ENCODE assay signal across 19 cellular contexts in the genomic region with DNA sequence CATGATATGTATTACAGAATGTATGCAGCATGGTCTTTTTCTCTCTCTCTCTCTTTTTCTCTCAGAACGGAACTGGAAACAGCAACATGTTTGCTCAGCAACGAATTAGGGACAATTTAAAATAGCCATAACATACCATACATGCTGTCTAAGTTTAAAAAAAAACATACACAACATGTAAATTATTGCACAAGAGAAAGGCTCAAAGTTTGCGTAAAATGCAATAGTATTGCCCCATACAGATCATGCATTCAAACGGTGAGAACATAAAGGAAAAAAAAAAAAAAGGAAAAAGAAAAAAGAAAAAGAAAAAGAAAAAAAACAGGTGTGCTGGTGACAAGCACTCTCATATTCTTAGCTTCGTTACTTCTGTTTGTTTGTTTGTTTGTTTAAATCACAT.
DNase-seq lines count a peak whose midpoint lies in the region; ATAC-seq and TF ChIP-seq lines count a peak whose summit lies in the region.
"Had no signal": no experiment of that assay in that cellular context is flagged by ENCODE, and none has a peak within 500 bp of the region (broad histone marks: within the 10 kb centered on the region; RNA-seq: fewer than 3 reads in every experiment).

No MANE protein-coding gene starts in this region.

- peak; percentile 24 for DNase-seq in MCF 10A (ENCODE audit: unreplicated experiment)
- DNase-seq in breast epithelium (ENCODE audit: low spot score in 2 of 2), result no peak
- DNase-seq in NB4 (ENCODE audit: low read depth), result peak; percentile 36
- peak; percentile 14 for DNase-seq in fibroblast of villous mesenchyme (ENCODE audit: low read depth)
- no peak for DNase-seq in aorta
- DNase-seq: DMS53, GDM1, NCI-H1417, NCI-H1694 treated with DMSO at 0.1 percent for 48 hours, NCI-H2081 treated with DMSO at 0.1 percent for 48 hours, NCI-H446, NCI-H526, SIG-M5, SK-N-SH had no signal

- intact Hi-C loops in MCF 10A (cut with micrococcal nuclease) (no loop called here), breast epithelium (cut with DNase I; ENCODE audit: low total_unique reads) (no loop called here), aorta (cut with DNase I) (no loop called here)

- H3K36me3 ChIP-seq in breast epithelium (no peaks in the 10 kb centered on the region), aorta (ENCODE audit: control insufficient read depth in 1 of 2, insufficient read depth in 2 of 2, low read length in 1 of 2) (no peaks in the 10 kb centered on the region)

- peak overlapping the region; percentile 6 for H3K27ac Mint-ChIP-seq in MCF 10A (ENCODE audit: low read depth, unreplicated experiment)

- CTCF ChIA-PET in MCF 10A (lab: Yijun Ruan, JAX), result interaction anchor here (0.6 to 1.2 kb wide), 2 partner anchors 9 to 23 kb away, joined by 3 read pairs; no protein-coding TSS in a partner anchor

- ATAC-seq in aorta (ENCODE audit: low FRiP score) (no peak), HG03439 (IDR thresholded peaks at IDR 0.05; ENCODE audit: unreplicated experiment) (no peak), HG02642 (IDR thresholded peaks at IDR 0.05; ENCODE audit: poor library complexity, unreplicated experiment) (no peak)
- no peak for ATAC-seq in activated CD4-positive, CD25-positive, alpha-beta regulatory T cell treated with anti-CD3 and anti-CD28 coated beads, Interleukin-2, amount 50 U/mL, for 24 hours
- ATAC-seq: K562, Panc1 had no signal

- no TSS peak for BruUV-seq in MCF 10A (replicated peaks; lab: Mats Ljungman, UMichigan)

- no peak overlapping the region for H3K4me3 ChIP-seq in breast epithelium
- no peak overlapping the region for H3K4me3 ChIP-seq in NB4 (ENCODE audit: low read depth, low read length)
- H3K4me3 ChIP-seq in fibroblast of villous mesenchyme (ENCODE audit: low read depth, low read length), result no peak overlapping the region
- H3K4me3 ChIP-seq in aorta (ENCODE audit: low read length in 2 of 2), result no peak overlapping the region
- H3K4me3 ChIP-seq: K562 had no signal

- TF ChIP-seq CTCF in MCF 10A (IDR thresholded peaks at IDR 0.05; ENCODE audit: unreplicated experiment), result no peak
- no peak for TF ChIP-seq CTCF in breast epithelium (IDR thresholded peaks at IDR 0.05)
- TF ChIP-seq CTCF in NB4 (IDR thresholded peaks at IDR 0.05; ENCODE audit: low read depth, low read length), result no peak
- no peak for TF ChIP-seq CTCF in fibroblast of villous mesenchyme (IDR thresholded peaks at IDR 0.05; ENCODE audit: insufficient read depth, low read depth, low read length)

- H3K36me3 Mint-ChIP-seq in MCF 10A (ENCODE audit: insufficient read depth, unreplicated experiment), result peaks cover 27% of the 10 kb centered on the region

- H3K27me3 ChIP-seq in breast epithelium (no peaks in the 10 kb centered on the region), aorta (ENCODE audit: control insufficient read depth in 1 of 2, insufficient read depth in 2 of 2, low read length in 1 of 2) (no peaks in the 10 kb centered on the region)

- no peaks in the 10 kb centered on the region for H3K27me3 Mint-ChIP-seq in MCF 10A (ENCODE audit: insufficient read depth, unreplicated experiment)

- 77 to 80% methylated on average over 5 of the region's 5 CpGs for WGBS in aorta, 2 donors

- H3K4me1 ChIP-seq in breast epithelium (no peaks in the 10 kb centered on the region), aorta (ENCODE audit: control insufficient read depth in 1 of 2, insufficient read depth in 2 of 2, low read length in 2 of 2) (no peaks in the 10 kb centered on the region)

- H3K4me1 Mint-ChIP-seq in MCF 10A (ENCODE audit: insufficient read depth, unreplicated experiment), result peaks cover 4% of the 10 kb centered on the region

- POLR2A ChIA-PET in MCF 10A (lab: Yijun Ruan, JAX), result no interaction called here

- no peak overlapping the region for H3K4me3 Mint-ChIP-seq in MCF 10A (ENCODE audit: unreplicated experiment)

- H3K9me3 Mint-ChIP-seq in MCF 10A (ENCODE audit: unreplicated experiment), result no peaks in the 10 kb centered on the region

- H3K9me3 ChIP-seq in breast epithelium (no peaks in the 10 kb centered on the region), aorta (ENCODE audit: control insufficient read depth, low read length) (no peaks in the 10 kb centered on the region)
- H3K9me3 ChIP-seq: SK-N-SH had no signal

- H3K27ac ChIP-seq in breast epithelium, result no peak overlapping the region
- no peak overlapping the region for H3K27ac ChIP-seq in aorta (ENCODE audit: low read depth in 1 of 2, low read length in 2 of 2)

- no peak for TF ChIP-seq POLR2A in breast epithelium (IDR thresholded peaks at IDR 0.05)
- no peak for TF ChIP-seq POLR2A in NB4 (IDR thresholded peaks at IDR 0.05; ENCODE audit: extremely low read depth, insufficient read length)

Comparison
In these comparisons a context has a peak if more than half of its experiments do, and no peak if none do; other contexts are left out.
1. DNase-seq: peak in MCF 10A (single experiment), NB4 (single experiment) and fibroblast of villous mesenchyme (single experiment); none in breast epithelium (0 of 2) and aorta (0 of 2).